18 cellular contexts compared by ENCODE assay signal in the genomic region with DNA sequence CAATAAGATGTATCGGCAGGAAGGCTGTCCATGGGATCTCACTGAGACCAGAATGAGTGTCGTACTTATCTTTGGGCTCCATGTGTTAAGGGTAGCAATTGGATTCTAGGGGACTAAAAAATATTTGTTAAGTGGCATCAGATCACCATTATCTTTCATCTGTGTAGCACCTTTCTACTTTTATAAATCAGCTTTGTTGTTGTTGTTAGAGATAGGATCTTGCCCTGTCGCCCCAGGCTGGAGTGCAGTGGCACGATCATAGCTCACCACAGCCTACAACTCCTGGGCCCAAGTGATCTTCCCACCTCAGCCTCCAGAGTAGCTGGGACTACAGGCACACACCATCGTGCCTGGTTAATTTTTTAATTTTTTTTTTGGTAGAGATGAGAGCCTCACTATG.
DNase-seq lines count a peak whose midpoint lies in the region; ATAC-seq and TF ChIP-seq lines count a peak whose summit lies in the region.
"Had no signal": no experiment of that assay in that cellular context is flagged by ENCODE, and none has a peak within 500 bp of the region (broad histone marks: within the 10 kb centered on the region; RNA-seq: fewer than 3 reads in every experiment).

No MANE protein-coding gene starts in this region.

- peak in 1 of 2 experiments; percentile 29; a peak in 1 of 4 replicates for TF ChIP-seq EP300 in SK-N-SH (IDR thresholded peaks at IDR 0.05; ENCODE audit: borderline replicate concordance in 1 of 2, low read depth in 1 of 2, low read length in 1 of 2)

- H3K36me3 Mint-ChIP-seq in glutamatergic neuron (ENCODE audit: unreplicated experiment), result no peaks in the 10 kb centered on the region
- H3K36me3 Mint-ChIP-seq in neural progenitor cell, result peaks cover 2% of the 10 kb centered on the region
- H3K36me3 Mint-ChIP-seq in nephron progenitor cell (ENCODE audit: low read depth), result no peaks in the 10 kb centered on the region
- H3K36me3 Mint-ChIP-seq in activated T-cell treated with anti-CD3 and anti-CD28 coated beads, Interleukin-2, amount 50 U/mL, for 24 hours (ENCODE audit: low read depth), result no peaks in the 10 kb centered on the region
- H3K36me3 Mint-ChIP-seq: IgD-negative memory B cell had no signal

- H3K79me2 ChIP-seq in SK-N-SH (ENCODE audit: insufficient read depth) (no peaks in the 10 kb centered on the region), neural progenitor cell (ENCODE audit: low read depth) (no peaks in the 10 kb centered on the region)

- H4K20me1 ChIP-seq in SK-N-SH (ENCODE audit: insufficient read depth) (no peaks in the 10 kb centered on the region), neural progenitor cell (ENCODE audit: low read depth) (no peaks in the 10 kb centered on the region)

- H3K9me3 ChIP-seq in SK-N-SH, result no peaks in the 10 kb centered on the region
- H3K9me3 ChIP-seq in neural progenitor cell (ENCODE audit: low read depth), result no peaks in the 10 kb centered on the region
- H3K9me3 ChIP-seq: Caco-2 had no signal

- no peak for ATAC-seq in SK-N-SH treated with all-trans-retinoic acid at 6 μM for 48 hours
- ATAC-seq: HepG2 had no signal

- H3K9me2 ChIP-seq in SK-N-SH, result no peaks in the 10 kb centered on the region

- H3K4me3 Mint-ChIP-seq in glutamatergic neuron (ENCODE audit: unreplicated experiment) (no peak overlapping the region), neural progenitor cell (no peak overlapping the region), nephron progenitor cell (no peak overlapping the region)
- H3K4me3 Mint-ChIP-seq in activated T-cell treated with anti-CD3 and anti-CD28 coated beads, Interleukin-2, amount 50 U/mL, for 24 hours, result no peak overlapping the region
- H3K4me3 Mint-ChIP-seq: B cell; CD4-positive, alpha-beta T cell; H9; IgD-negative memory B cell had no signal

- CTCF ChIA-PET in SK-N-SH (lab: Yijun Ruan, JAX), result interaction anchor here (0.5 to 2.8 kb wide), 2 partner anchors 54 to 203 kb away, joined by 4 to 11 read pairs; no protein-coding TSS in a partner anchor

- H3K9ac ChIP-seq in SK-N-SH (no peak overlapping the region), neural progenitor cell (no peak overlapping the region)

- H3K9me3 Mint-ChIP-seq in glutamatergic neuron (ENCODE audit: unreplicated experiment), result peaks cover 2% of the 10 kb centered on the region
- no peaks in the 10 kb centered on the region for H3K9me3 Mint-ChIP-seq in neural progenitor cell
- peaks cover 4% of the 10 kb centered on the region for H3K9me3 Mint-ChIP-seq in nephron progenitor cell
- no peaks in the 10 kb centered on the region for H3K9me3 Mint-ChIP-seq in activated T-cell treated with anti-CD3 and anti-CD28 coated beads, Interleukin-2, amount 50 U/mL, for 24 hours
- H3K9me3 Mint-ChIP-seq: CD4-positive, alpha-beta T cell had no signal

- POLR2A ChIA-PET in SK-N-SH (lab: Yijun Ruan, JAX), result interaction anchor here (0.6 to 1.4 kb wide), 2 partner anchors 255 to 387 kb away, joined by 3 read pairs; no protein-coding TSS in a partner anchor

- H2AFZ ChIP-seq in SK-N-SH (ENCODE audit: low read depth) (no peak overlapping the region), neural progenitor cell (replicated peaks) (no peak overlapping the region)

- no peak for TF ChIP-seq CTCF in SK-N-SH (IDR thresholded peaks at IDR 0.05)
- no peak for TF ChIP-seq CTCF in glutamatergic neuron (IDR thresholded peaks at IDR 0.05; ENCODE audit: partially characterized antibody, unreplicated experiment)
- no peak for TF ChIP-seq CTCF in neural progenitor cell (IDR thresholded peaks at IDR 0.05)
- TF ChIP-seq CTCF in nephron progenitor cell (IDR thresholded peaks at IDR 0.05), result no peak

- TF ChIP-seq RAD21 in SK-N-SH (IDR thresholded peaks at IDR 0.05; ENCODE audit: low read length), result no peak

- H3K4me2 ChIP-seq in SK-N-SH (no peak overlapping the region), neural progenitor cell (no peak overlapping the region)

- H3K36me3 ChIP-seq in SK-N-SH (replicated peaks in 1 of 2; ENCODE audit: control insufficient read depth in 1 of 2, insufficient read depth in 2 of 2, low read length in 1 of 2) (no peaks in the 10 kb centered on the region), neural progenitor cell (no peaks in the 10 kb centered on the region)

- H3K27me3 Mint-ChIP-seq in glutamatergic neuron (ENCODE audit: unreplicated experiment), result peaks cover 2% of the 10 kb centered on the region
- no peaks in the 10 kb centered on the region for H3K27me3 Mint-ChIP-seq in neural progenitor cell (ENCODE audit: insufficient read depth, low read depth)
- no peaks in the 10 kb centered on the region for H3K27me3 Mint-ChIP-seq in nephron progenitor cell (ENCODE audit: low read depth, poor library complexity)
- H3K27me3 Mint-ChIP-seq in activated T-cell treated with anti-CD3 and anti-CD28 coated beads, Interleukin-2, amount 50 U/mL, for 24 hours, result no peaks in the 10 kb centered on the region

- H3K4me1 Mint-ChIP-seq in glutamatergic neuron (ENCODE audit: low read depth, unreplicated experiment) (peaks cover 19% of the 10 kb centered on the region), neural progenitor cell (peaks cover 13% of the 10 kb centered on the region), nephron progenitor cell (peaks cover 35% of the 10 kb centered on the region)
- H3K4me1 Mint-ChIP-seq in activated T-cell treated with anti-CD3 and anti-CD28 coated beads, Interleukin-2, amount 50 U/mL, for 24 hours (ENCODE audit: low read depth), result no peaks in the 10 kb centered on the region
- H3K4me1 Mint-ChIP-seq: B cell, IgD-negative memory B cell had no signal

- DNase-seq in SK-N-SH (no peak), glutamatergic neuron (no peak), neural progenitor cell (ENCODE audit: low spot score) (no peak), nephron progenitor cell (no peak), DMS53 (lab: John Stamatoyannopoulos, UW) (no peak)
- no peak for DNase-seq in activated T-cell treated with anti-CD3 and anti-CD28 coated beads, Interleukin-2, amount 50 U/mL, for 24 hours
- DNase-seq: 8988T; Caco-2; CD4-positive, alpha-beta T cell; DMS153; DMS79 treated with DMSO at 0.1 percent for 48 hours; GF-D8; H9 had no signal

- H3K27me3 ChIP-seq in SK-N-SH (ENCODE audit: insufficient read depth), result no peaks in the 10 kb centered on the region
- no peaks in the 10 kb centered on the region for H3K27me3 ChIP-seq in neural progenitor cell

- no peak overlapping the region for H3K4me3 ChIP-seq in SK-N-SH (ENCODE audit: low read depth in 2 of 2, low read length in 1 of 2)
- H3K4me3 ChIP-seq in neural progenitor cell, result no peak overlapping the region

- H3K27ac Mint-ChIP-seq in glutamatergic neuron (ENCODE audit: unreplicated experiment) (peak overlapping the region; percentile 20), neural progenitor cell (peak overlapping the region; percentile 9), nephron progenitor cell (no peak overlapping the region)
- H3K27ac Mint-ChIP-seq in activated T-cell treated with anti-CD3 and anti-CD28 coated beads, Interleukin-2, amount 50 U/mL, for 24 hours, result no peak overlapping the region
- H3K27ac Mint-ChIP-seq: B cell; CD4-positive, alpha-beta T cell; H9 had no signal

- H3K27ac ChIP-seq in SK-N-SH (ENCODE audit: low read depth in 2 of 2, low read length in 1 of 2), result peak overlapping the region in 1 of 2 experiments; percentile 82; a peak in 2 of 4 replicates
- H3K27ac ChIP-seq in neural progenitor cell, result no peak overlapping the region
- H3K27ac ChIP-seq: C4-2B had no signal

- H3F3A ChIP-seq in SK-N-SH (replicated peaks; ENCODE audit: insufficient read depth) (no peaks in the 10 kb centered on the region), neural progenitor cell (ENCODE audit: low read depth) (peaks cover 8% of the 10 kb centered on the region)

- 70% methylated on average over 5 of the region's 5 CpGs for WGBS in SK-N-SH (ENCODE audit: low lambda C conversion rate)

- H3K4me1 ChIP-seq in SK-N-SH (ENCODE audit: control insufficient read depth in 1 of 2, insufficient read depth in 2 of 2, low read depth in 1 of 2, low read length in 1 of 2) (peaks cover 0 to 28% of the 10 kb centered on the region in 2 experiments; a peak in 2 of 4 replicates), neural progenitor cell (no peaks in the 10 kb centered on the region)

TF ChIP-seq in SK-N-SH, 30 proteins besides CTCF, POLR2A, EP300 and RAD21:
- TF ChIP-seq GATA2 (CRISPR knock-in tag; IDR thresholded peaks at IDR 0.05), result peak; percentile 82
- no peak for TF ChIP-seq FOXJ3 (CRISPR knock-in tag; IDR thresholded peaks at IDR 0.05)
- no peak for TF ChIP-seq SMC3 (IDR thresholded peaks at IDR 0.05; ENCODE audit: low read depth, low read length)
- TF ChIP-seq RXRA (IDR thresholded peaks at IDR 0.05; ENCODE audit: borderline replicate concordance, low read depth), result no peak

TF ChIP-seq in SK-N-SH treated with all-trans-retinoic acid at 6 μM for 48 hours, 23 proteins besides CTCF, POLR2A, EP300 and RAD21 (continues in another document):
- TF ChIP-seq CSDC2 (CRISPR knock-in tag; IDR thresholded peaks at IDR 0.05) (no peak), OSR1 (CRISPR knock-in tag; IDR thresholded peaks at IDR 0.05) (no peak), RARB (CRISPR knock-in tag; IDR thresholded peaks at IDR 0.05) (no peak), ZNF70 (CRISPR knock-in tag; IDR thresholded peaks at IDR 0.05) (no peak)
- TF ChIP-seq, protein P1, sequence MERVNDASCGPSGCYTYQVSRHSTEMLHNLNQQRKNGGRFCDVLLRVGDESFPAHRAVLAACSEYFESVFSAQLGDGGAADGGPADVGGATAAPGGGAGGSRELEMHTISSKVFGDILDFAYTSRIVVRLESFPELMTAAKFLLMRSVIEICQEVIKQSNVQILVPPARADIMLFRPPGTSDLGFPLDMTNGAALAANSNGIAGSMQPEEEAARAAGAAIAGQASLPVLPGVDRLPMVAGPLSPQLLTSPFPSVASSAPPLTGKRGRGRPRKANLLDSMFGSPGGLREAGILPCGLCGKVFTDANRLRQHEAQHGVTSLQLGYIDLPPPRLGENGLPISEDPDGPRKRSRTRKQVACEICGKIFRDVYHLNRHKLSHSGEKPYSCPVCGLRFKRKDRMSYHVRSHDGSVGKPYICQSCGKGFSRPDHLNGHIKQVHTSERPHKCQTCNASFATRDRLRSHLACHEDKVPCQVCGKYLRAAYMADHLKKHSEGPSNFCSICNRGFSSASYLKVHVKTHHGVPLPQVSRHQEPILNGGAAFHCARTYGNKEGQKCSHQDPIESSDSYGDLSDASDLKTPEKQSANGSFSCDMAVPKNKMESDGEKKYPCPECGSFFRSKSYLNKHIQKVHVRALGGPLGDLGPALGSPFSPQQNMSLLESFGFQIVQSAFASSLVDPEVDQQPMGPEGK (CRISPR knock-in tag; IDR thresholded peaks at IDR 0.05; ENCODE audit: borderline replicate concordance), result no peak

Comparison
In these comparisons a context has a peak if more than half of its experiments do, and no peak if none do; other contexts are left out.
1. H3K27ac Mint-ChIP-seq: peak in glutamatergic neuron (single experiment) and neural progenitor cell (single experiment); none in nephron progenitor cell (single experiment) and activated T-cell treated with anti-CD3 and anti-CD28 coated beads, Interleukin-2, amount 50 U/mL, for 24 hours (single experiment).